ENCODE assay signal across 23 cellular contexts in genomic region chr2:140384946-140385345, GRCh38.
"Had no signal": no experiment of that assay in that cellular context is flagged by ENCODE, and none has a peak within 500 bp of the region (broad histone marks: within the 10 kb centered on the region; RNA-seq: fewer than 3 reads in every experiment).

No MANE protein-coding gene starts in this region.

- H3K36me3 Mint-ChIP-seq: IgD-negative memory B cell had no signal

- H3K4me1 Mint-ChIP-seq: IgD-negative memory B cell had no signal

- H3K4me3 Mint-ChIP-seq: IgD-negative memory B cell had no signal

- H3K4me2 ChIP-seq: KMS-11, SK-N-SH had no signal

- FAIRE-seq: HTR-8/SVneo, K562 had no signal

- H3K4me3 ChIP-seq: K562 had no signal

- H3K27me3 Mint-ChIP-seq: IgD-negative memory B cell had no signal

- H3K27ac ChIP-seq: HL-60, KMS-11, RWPE1 had no signal

- H3K9me3 ChIP-seq: SK-N-SH had no signal

- DNase-seq: Kasumi-1, MM.1S, NCI-H1092 treated with DMSO at 0.1 percent for 48 hours, NCI-H1436, NCI-H187, NCI-H2029, NCI-H2081 treated with DMSO at 0.1 percent for 48 hours, NCI-H2171, NCI-H226, NCI-H446, NCI-H510A, NCI-H524 treated with DMSO at 0.1 percent for 48 hours, NCI-H69, NCI-H774, PC-3, SHP77, SK-N-SH had no signal

- H3K27ac Mint-ChIP-seq: IgD-negative memory B cell had no signal

- H3K9ac ChIP-seq: KMS-11, SK-N-SH had no signal
